In genomic region chrX:132292753-132293152, GRCh38 we compare ENCODE assay signal across 9 cellular contexts.
A peak's percentile ranks its signal among the peaks of the same experiment; 100 is the strongest.
DNase-seq lines count a peak whose midpoint lies in the region; ATAC-seq, FAIRE-seq and TF ChIP-seq lines count a peak whose summit lies in the region.
"Had no signal": no experiment of that assay in that cellular context is flagged by ENCODE, and none has a peak within 500 bp of the region (broad histone marks: within the 10 kb centered on the region; RNA-seq: fewer than 3 reads in every experiment).

No MANE protein-coding gene starts in this region.

- H3K27ac Mint-ChIP-seq in T-helper 17 cell (no peak overlapping the region), neural progenitor cell (no peak overlapping the region)
- H3K27ac Mint-ChIP-seq in stimulated activated effector memory CD8-positive, alpha-beta T cell treated with anti-CD3 and anti-CD28 coated beads, Interleukin-12 subunit alpha, Interleukin-12 subunit beta, amount 100 ng/mL, for 72 hours, result no peak overlapping the region
- H3K27ac Mint-ChIP-seq: dendritic cell treated with granulocyte-macrophage colony-stimulating factor and Interleukin-4, amounts not matched to agents 40 ng/mL and 50 ng/mL, for 4 days had no signal

- no peaks in the 10 kb centered on the region for H3K27me3 ChIP-seq in neural progenitor cell

- FAIRE-seq in GM12892 (lab: Jason Lieb, UNC), result peak; percentile 94

- DNase-seq in GM12892 (ENCODE audit: insufficient read length) (peak; percentile 14), T-helper 17 cell (no peak), fibroblast of pulmonary artery (ENCODE audit: low read depth) (peak; percentile 71), neural progenitor cell (ENCODE audit: low spot score) (peak; percentile 70), NCI-H1105 treated with DMSO at 0.1 percent for 48 hours (lab: John Stamatoyannopoulos, UW) (no peak)
- DNase-seq in stimulated activated effector memory CD8-positive, alpha-beta T cell treated with anti-CD3 and anti-CD28 coated beads, Interleukin-12 subunit alpha, Interleukin-12 subunit beta, amount 100 ng/mL, for 72 hours (ENCODE audit: low spot score in 2 of 2), result no peak

- ATAC-seq in HG02798 (IDR thresholded peaks at IDR 0.05; ENCODE audit: poor library complexity, unreplicated experiment) (peak; percentile 64), T-helper 17 cell (peak; percentile 53), GM21367 (IDR thresholded peaks at IDR 0.05; ENCODE audit: unreplicated experiment) (no peak)
- no peak for ATAC-seq in stimulated activated effector memory CD8-positive, alpha-beta T cell treated with anti-CD3 and anti-CD28 coated beads, Interleukin-12 subunit alpha, Interleukin-12 subunit beta, amount 100 ng/mL, for 72 hours

- H3K9ac ChIP-seq in neural progenitor cell, result no peak overlapping the region

- H3F3A ChIP-seq in neural progenitor cell (ENCODE audit: low read depth), result no peaks in the 10 kb centered on the region

- H3K9me3 ChIP-seq in T-helper 17 cell (ENCODE audit: control insufficient read depth, low read length, poor library complexity, severe bottlenecking) (no peaks in the 10 kb centered on the region), neural progenitor cell (ENCODE audit: low read depth) (no peaks in the 10 kb centered on the region)

- no peaks in the 10 kb centered on the region for H3K4me1 Mint-ChIP-seq in T-helper 17 cell
- no peaks in the 10 kb centered on the region for H3K4me1 Mint-ChIP-seq in neural progenitor cell
- H3K4me1 Mint-ChIP-seq in stimulated activated effector memory CD8-positive, alpha-beta T cell treated with anti-CD3 and anti-CD28 coated beads, Interleukin-12 subunit alpha, Interleukin-12 subunit beta, amount 100 ng/mL, for 72 hours, result no peaks in the 10 kb centered on the region

- H3K27ac ChIP-seq in neural progenitor cell, result no peak overlapping the region

- H3K4me3 Mint-ChIP-seq in T-helper 17 cell (no peak overlapping the region), neural progenitor cell (no peak overlapping the region)
- no peak overlapping the region for H3K4me3 Mint-ChIP-seq in stimulated activated effector memory CD8-positive, alpha-beta T cell treated with anti-CD3 and anti-CD28 coated beads, Interleukin-12 subunit alpha, Interleukin-12 subunit beta, amount 100 ng/mL, for 72 hours
- H3K4me3 Mint-ChIP-seq: dendritic cell treated with granulocyte-macrophage colony-stimulating factor and Interleukin-4, amounts not matched to agents 40 ng/mL and 50 ng/mL, for 4 days had no signal

- H3K27me3 Mint-ChIP-seq in T-helper 17 cell (no peaks in the 10 kb centered on the region), neural progenitor cell (ENCODE audit: insufficient read depth, low read depth) (no peaks in the 10 kb centered on the region)
- H3K27me3 Mint-ChIP-seq: dendritic cell treated with granulocyte-macrophage colony-stimulating factor and Interleukin-4, amounts not matched to agents 40 ng/mL and 50 ng/mL, for 4 days had no signal

- H3K4me3 ChIP-seq in fibroblast of pulmonary artery (replicated peaks; ENCODE audit: low read depth, low read length) (no peak overlapping the region), neural progenitor cell (no peak overlapping the region)

- peak; percentile 41 for TF ChIP-seq CTCF in fibroblast of pulmonary artery (IDR thresholded peaks at IDR 0.05; ENCODE audit: low read length, missing control alignments)
- peak; percentile 73 for TF ChIP-seq CTCF in neural progenitor cell (IDR thresholded peaks at IDR 0.05)

- H3K36me3 Mint-ChIP-seq in T-helper 17 cell (ENCODE audit: low read depth), result peaks cover 4% of the 10 kb centered on the region
- no peaks in the 10 kb centered on the region for H3K36me3 Mint-ChIP-seq in neural progenitor cell
- H3K36me3 Mint-ChIP-seq in stimulated activated effector memory CD8-positive, alpha-beta T cell treated with anti-CD3 and anti-CD28 coated beads, Interleukin-12 subunit alpha, Interleukin-12 subunit beta, amount 100 ng/mL, for 72 hours, result no peaks in the 10 kb centered on the region

- no peaks in the 10 kb centered on the region for H3K36me3 ChIP-seq in neural progenitor cell

- no peaks in the 10 kb centered on the region for H3K79me2 ChIP-seq in neural progenitor cell (ENCODE audit: low read depth)

- H2AFZ ChIP-seq in neural progenitor cell (replicated peaks), result peak overlapping the region; percentile 7

- H3K9me3 Mint-ChIP-seq in neural progenitor cell, result peaks cover 18% of the 10 kb centered on the region
- H3K9me3 Mint-ChIP-seq in stimulated activated effector memory CD8-positive, alpha-beta T cell treated with anti-CD3 and anti-CD28 coated beads, Interleukin-12 subunit alpha, Interleukin-12 subunit beta, amount 100 ng/mL, for 72 hours, result no peaks in the 10 kb centered on the region
- H3K9me3 Mint-ChIP-seq: dendritic cell treated with granulocyte-macrophage colony-stimulating factor and Interleukin-4, amounts not matched to agents 40 ng/mL and 50 ng/mL, for 4 days had no signal

- H3K4me2 ChIP-seq in neural progenitor cell, result no peak overlapping the region

- no peak for TF ChIP-seq POLR2A in GM12892 (IDR thresholded peaks at IDR 0.05; ENCODE audit: low read depth, low read length)

- no peaks in the 10 kb centered on the region for H3K4me1 ChIP-seq in neural progenitor cell

- no peaks in the 10 kb centered on the region for H4K20me1 ChIP-seq in neural progenitor cell (ENCODE audit: low read depth)

Comparison
In these comparisons a context has a peak if more than half of its experiments do, and no peak if none do; other contexts are left out.
1. DNase-seq: peak in GM12892 (single experiment), fibroblast of pulmonary artery (single experiment) and neural progenitor cell (single experiment); none in T-helper 17 cell (0 of 3), NCI-H1105 treated with DMSO at 0.1 percent for 48 hours (single experiment) and stimulated activated effector memory CD8-positive, alpha-beta T cell treated with anti-CD3 and anti-CD28 coated beads, Interleukin-12 subunit alpha, Interleukin-12 subunit beta, amount 100 ng/mL, for 72 hours (0 of 2).
2. ATAC-seq: peak in HG02798 (single experiment) and T-helper 17 cell (single experiment); none in GM21367 (single experiment) and stimulated activated effector memory CD8-positive, alpha-beta T cell treated with anti-CD3 and anti-CD28 coated beads, Interleukin-12 subunit alpha, Interleukin-12 subunit beta, amount 100 ng/mL, for 72 hours (single experiment).